ENCODE assay signal across 1 cellular context in genomic region chr3:42055291-42055690, GRCh38.
TF ChIP-seq lines count a peak whose summit lies in the region.

No MANE protein-coding gene starts in this region.

TF ChIP-seq in IMR-90, 13 proteins besides CTCF, POLR2A, EP300 and RAD21:
- TF ChIP-seq MAZ (IDR thresholded peaks at IDR 0.05; ENCODE audit: borderline replicate concordance, low read depth, low read length) (no peak), FOS (IDR thresholded peaks at IDR 0.05; ENCODE audit: low read depth, low read length) (no peak), CEBPB (IDR thresholded peaks at IDR 0.05; ENCODE audit: low read depth, low read length) (peak; percentile 98)
